ENCODE assay signal across 18 cellular contexts in genomic region chr9:37248651-37249163, GRCh38.
"Had no signal": no experiment of that assay in that cellular context is flagged by ENCODE, and none has a peak within 500 bp of the region (broad histone marks: within the 10 kb centered on the region; RNA-seq: fewer than 3 reads in every experiment).

No MANE protein-coding gene starts in this region.

- H3K27me3 ChIP-seq: brain microvascular endothelial cell, gastrocnemius medialis, right lobe of liver had no signal

- H3K4me3 ChIP-seq: gastrocnemius medialis, left ventricle myocardium inferior, right lobe of liver had no signal

- H3K9me3 Mint-ChIP-seq: central memory CD8-positive, alpha-beta T cell; stimulated activated naive B cell treated with anti-CD40 and anti-IgM and Interleukin-4, amounts not matched to agents 10 μg/mL and 1 μg/mL and 100 μg/mL, for 72 hours had no signal

- H3K27ac ChIP-seq: brain microvascular endothelial cell, gastrocnemius medialis, left ventricle myocardium inferior, parathyroid adenoma, right lobe of liver had no signal

- DNase-seq: activated CD4-positive, alpha-beta T cell treated with anti-CD3 and anti-CD28 coated beads, Interleukin-2, amount 50 U/mL, for 1 hour; activated CD4-positive, CD25-positive, alpha-beta regulatory T cell treated with anti-CD3 and anti-CD28 coated beads, Interleukin-2, amount 50 U/mL, for 72 hours; anterior cingulate cortex; brain microvascular endothelial cell; cortex of kidney; effector CD4-positive, alpha-beta T cell; gastrocnemius medialis; head of caudate nucleus; left ventricle myocardium inferior; mammary epithelial cell; naive thymus-derived CD8-positive, alpha-beta T cell; right lobe of liver; stimulated activated CD4-positive, alpha-beta T cell treated with anti-CD3 and anti-CD28 coated beads, Interleukin-4, amount 100 ng/mL, for 4 hours; stimulated activated naive B cell treated with anti-CD40 and anti-IgM and Interleukin-4, amounts not matched to agents 10 μg/mL and 1 μg/mL and 100 μg/mL, for 72 hours; T1000 had no signal

- H3K4me1 ChIP-seq: parathyroid adenoma, right lobe of liver had no signal

- ATAC-seq: gastrocnemius medialis; naive thymus-derived CD8-positive, alpha-beta T cell; right lobe of liver; stimulated activated naive B cell treated with anti-CD40 and anti-IgM and Interleukin-4, amounts not matched to agents 10 μg/mL and 1 μg/mL and 100 μg/mL, for 72 hours had no signal

- H3K27me3 Mint-ChIP-seq: activated naive CD8-positive, alpha-beta T cell; central memory CD8-positive, alpha-beta T cell; naive thymus-derived CD8-positive, alpha-beta T cell; stimulated activated naive B cell treated with anti-CD40 and anti-IgM and Interleukin-4, amounts not matched to agents 10 μg/mL and 1 μg/mL and 100 μg/mL, for 72 hours had no signal

- H3K9me3 ChIP-seq: gastrocnemius medialis, left ventricle myocardium inferior, right lobe of liver had no signal

- H3K36me3 ChIP-seq: brain microvascular endothelial cell, gastrocnemius medialis, right lobe of liver had no signal

- H3K27ac Mint-ChIP-seq: activated naive CD8-positive, alpha-beta T cell had no signal

- H3K4me3 Mint-ChIP-seq: activated naive CD8-positive, alpha-beta T cell; central memory CD8-positive, alpha-beta T cell; naive thymus-derived CD8-positive, alpha-beta T cell; stimulated activated naive B cell treated with anti-CD40 and anti-IgM and Interleukin-4, amounts not matched to agents 10 μg/mL and 1 μg/mL and 100 μg/mL, for 72 hours had no signal
